ENCODE assay signal across 17 cellular contexts in the genomic region with DNA sequence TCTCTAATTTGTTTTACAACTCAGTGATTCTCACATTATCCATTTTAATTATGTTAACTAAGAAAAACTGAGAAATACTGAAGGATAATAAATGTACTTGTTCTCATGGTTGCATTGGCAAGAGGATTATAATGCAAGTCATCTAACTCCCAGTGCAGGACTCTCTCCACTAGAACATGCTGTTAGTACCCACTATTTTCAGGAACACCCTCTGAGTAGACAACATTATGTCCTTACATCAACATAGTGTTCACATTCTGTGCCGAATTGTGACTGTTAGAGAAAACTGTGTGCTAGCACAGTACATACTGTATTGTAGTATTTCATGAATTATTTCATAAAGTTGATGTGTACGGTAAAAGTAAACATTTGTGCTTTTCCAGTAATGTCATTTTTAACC.
DNase-seq lines count a peak whose midpoint lies in the region; ATAC-seq, FAIRE-seq and TF ChIP-seq lines count a peak whose summit lies in the region.
"Had no signal": no experiment of that assay in that cellular context is flagged by ENCODE, and none has a peak within 500 bp of the region (broad histone marks: within the 10 kb centered on the region; RNA-seq: fewer than 3 reads in every experiment).

No MANE protein-coding gene starts in this region.

- TF ChIP-seq EP300 in K562 (IDR thresholded peaks at IDR 0.05; ENCODE audit: low read length): no peak

- WGBS in K562 (ENCODE audit: insufficient coverage, low coverage, missing lambda C conversion rate): 8% methylated on average over 2 of the region's 2 CpGs

- TF ChIP-seq RAD21 in K562 (CRISPR knock-in tag; conservative IDR thresholded peaks at IDR 0.05 in 1 of 2, IDR thresholded peaks at IDR 0.05 in 1 of 2): no peak

- BruUV-seq in K562 (replicated peaks; lab: Mats Ljungman, UMichigan): no TSS peak

- no peak overlapping the region for H3K4me2 ChIP-seq in K562 (ENCODE audit: insufficient read depth, low read length)

- H3K36me3 ChIP-seq in K562 (ENCODE audit: control insufficient read depth, insufficient read depth, low read length) (no peaks in the 10 kb centered on the region), tibial artery (no peaks in the 10 kb centered on the region), vagina (no peaks in the 10 kb centered on the region)
- H3K36me3 ChIP-seq: BE2C had no signal

- ATAC-seq in K562: peak; percentile 52; the same call in 2 of the 3 replicates
- no peak for ATAC-seq in HG03442 (IDR thresholded peaks at IDR 0.05; ENCODE audit: unreplicated experiment)

- CTCF ChIA-PET in K562 (lab: Yijun Ruan, JAX; ENCODE audit: low intra/inter-chr PET ratio): no interaction called here

- no peak overlapping the region for H2AFZ ChIP-seq in K562 (ENCODE audit: low read depth, low read length)

- intact Hi-C loops in K562 (cut with micrococcal nuclease): no loop called here
- intact Hi-C loops in tibial artery (cut with DNase I; ENCODE audit: low total_unique reads): no loop called here
- intact Hi-C loops in vagina (cut with DNase I): no loop called here

- H3K9me3 ChIP-seq in K562 (replicated peaks; ENCODE audit: control insufficient read depth, insufficient read depth, low read depth, low read length) (no peaks in the 10 kb centered on the region), tibial artery (no peaks in the 10 kb centered on the region), vagina (no peaks in the 10 kb centered on the region)
- H3K9me3 ChIP-seq: BE2C had no signal

- in situ Hi-C loops in K562 (cut with MboI): no loop called here

- no peaks in the 10 kb centered on the region for H3K9me1 ChIP-seq in K562 (ENCODE audit: control insufficient read depth, insufficient read depth, low read length)

- TF ChIP-seq CTCF in K562 (IDR thresholded peaks at IDR 0.05 in 2 of 3, conservative IDR thresholded peaks at IDR 0.05 in 1 of 3; ENCODE audit: insufficient read depth in 2 of 3, low read depth in 1 of 3, low read length in 3 of 3) (no peak), tibial artery (IDR thresholded peaks at IDR 0.05) (no peak), vagina (IDR thresholded peaks at IDR 0.05) (no peak)

- FAIRE-seq in K562 (lab: Jason Lieb, UNC): no peak
- FAIRE-seq: H1 had no signal

- no peaks in the 10 kb centered on the region for H3K79me2 ChIP-seq in K562 (ENCODE audit: control insufficient read depth, insufficient read depth, low read length)

- H3K4me3 ChIP-seq in K562: no peak overlapping the region
- no peak overlapping the region for H3K4me3 ChIP-seq in tibial artery
- no peak overlapping the region for H3K4me3 ChIP-seq in vagina

- TF ChIP-seq POLR2A in K562 (conservative IDR thresholded peaks at IDR 0.05) (no peak), vagina (IDR thresholded peaks at IDR 0.05) (no peak)

- H3K4me1 ChIP-seq in K562 (replicated peaks in 1 of 2; ENCODE audit: control insufficient read depth in 2 of 2, insufficient read depth in 2 of 2, low read length in 2 of 2) (no peaks in the 10 kb centered on the region), tibial artery (peaks cover 0 to 48% (median 6%) of the 10 kb centered on the region in 4 donors), vagina (no peaks in the 10 kb centered on the region)
- H3K4me1 ChIP-seq: BE2C had no signal

- DNase-seq in K562 (ENCODE audit: extremely low read depth in 1 of 4, low spot score in 3 of 4) (no peak), medulla oblongata (ENCODE audit: extremely low spot score) (peak; percentile 21), tibial artery (no peak), vagina (ENCODE audit: extremely low spot score in 2 of 2) (no peak), MV-4-11 (lab: John Stamatoyannopoulos, UW) (no peak)
- DNase-seq: ACHN; BE2C; C1 segment of cervical spinal cord; CD4-positive, CD25-positive, alpha-beta regulatory T cell; CD8-positive, alpha-beta memory T cell; COR-L47; DMS153; DMS79; GDM1; H9 had no signal

- H4K20me1 ChIP-seq in K562 (replicated peaks; ENCODE audit: control insufficient read depth, insufficient read depth, low read length): no peaks in the 10 kb centered on the region

- H3K27me3 ChIP-seq in K562 (ENCODE audit: control insufficient read depth in 2 of 2, insufficient read depth in 2 of 2, low read length in 2 of 2) (no peaks in the 10 kb centered on the region), tibial artery (no peaks in the 10 kb centered on the region), vagina (no peaks in the 10 kb centered on the region)
- H3K27me3 ChIP-seq: BE2C had no signal

- POLR2A ChIA-PET in K562 (lab: Yijun Ruan, JAX): no interaction called here

- H3K27ac ChIP-seq in K562 (ENCODE audit: extremely low read depth, low read depth, low read length) (no peak overlapping the region), tibial artery (peak overlapping the region; percentile 49), vagina (no peak overlapping the region)

- no peak overlapping the region for H3K9ac ChIP-seq in K562 (ENCODE audit: insufficient read depth in 1 of 2, low read depth in 2 of 2, low read length in 2 of 2)

TF ChIP-seq in K562, 482 proteins besides CTCF, POLR2A, EP300 and RAD21:
- TF ChIP-seq HMG20A (CRISPR knock-in tag; conservative IDR thresholded peaks at IDR 0.05): no peak
- peak; percentile 60; the same call in 1 of the 2 replicates for TF ChIP-seq C11orf30 (IDR thresholded peaks at IDR 0.05; ENCODE audit: low read depth)
- peak; percentile 58 for TF ChIP-seq NFE2 (IDR thresholded peaks at IDR 0.05; ENCODE audit: low read depth)
- TF ChIP-seq ZNF586 (CRISPR knock-in tag; conservative IDR thresholded peaks at IDR 0.05): no peak
- TF ChIP-seq SMAD2 (IDR thresholded peaks at IDR 0.05; ENCODE audit: low read depth, low read length): no peak
- no peak for TF ChIP-seq PHF8 (IDR thresholded peaks at IDR 0.05; ENCODE audit: borderline replicate concordance, low read length)
- TF ChIP-seq, protein P1, sequence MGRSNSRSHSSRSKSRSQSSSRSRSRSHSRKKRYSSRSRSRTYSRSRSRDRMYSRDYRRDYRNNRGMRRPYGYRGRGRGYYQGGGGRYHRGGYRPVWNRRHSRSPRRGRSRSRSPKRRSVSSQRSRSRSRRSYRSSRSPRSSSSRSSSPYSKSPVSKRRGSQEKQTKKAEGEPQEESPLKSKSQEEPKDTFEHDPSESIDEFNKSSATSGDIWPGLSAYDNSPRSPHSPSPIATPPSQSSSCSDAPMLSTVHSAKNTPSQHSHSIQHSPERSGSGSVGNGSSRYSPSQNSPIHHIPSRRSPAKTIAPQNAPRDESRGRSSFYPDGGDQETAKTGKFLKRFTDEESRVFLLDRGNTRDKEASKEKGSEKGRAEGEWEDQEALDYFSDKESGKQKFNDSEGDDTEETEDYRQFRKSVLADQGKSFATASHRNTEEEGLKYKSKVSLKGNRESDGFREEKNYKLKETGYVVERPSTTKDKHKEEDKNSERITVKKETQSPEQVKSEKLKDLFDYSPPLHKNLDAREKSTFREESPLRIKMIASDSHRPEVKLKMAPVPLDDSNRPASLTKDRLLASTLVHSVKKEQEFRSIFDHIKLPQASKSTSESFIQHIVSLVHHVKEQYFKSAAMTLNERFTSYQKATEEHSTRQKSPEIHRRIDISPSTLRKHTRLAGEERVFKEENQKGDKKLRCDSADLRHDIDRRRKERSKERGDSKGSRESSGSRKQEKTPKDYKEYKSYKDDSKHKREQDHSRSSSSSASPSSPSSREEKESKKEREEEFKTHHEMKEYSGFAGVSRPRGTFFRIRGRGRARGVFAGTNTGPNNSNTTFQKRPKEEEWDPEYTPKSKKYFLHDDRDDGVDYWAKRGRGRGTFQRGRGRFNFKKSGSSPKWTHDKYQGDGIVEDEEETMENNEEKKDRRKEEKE (IDR thresholded peaks at IDR 0.05; ENCODE audit: borderline replicate concordance in 1 of 2, control insufficient read depth in 1 of 2, low read depth in 2 of 2, low read length in 1 of 2): no peak
- TF ChIP-seq, protein P2, sequence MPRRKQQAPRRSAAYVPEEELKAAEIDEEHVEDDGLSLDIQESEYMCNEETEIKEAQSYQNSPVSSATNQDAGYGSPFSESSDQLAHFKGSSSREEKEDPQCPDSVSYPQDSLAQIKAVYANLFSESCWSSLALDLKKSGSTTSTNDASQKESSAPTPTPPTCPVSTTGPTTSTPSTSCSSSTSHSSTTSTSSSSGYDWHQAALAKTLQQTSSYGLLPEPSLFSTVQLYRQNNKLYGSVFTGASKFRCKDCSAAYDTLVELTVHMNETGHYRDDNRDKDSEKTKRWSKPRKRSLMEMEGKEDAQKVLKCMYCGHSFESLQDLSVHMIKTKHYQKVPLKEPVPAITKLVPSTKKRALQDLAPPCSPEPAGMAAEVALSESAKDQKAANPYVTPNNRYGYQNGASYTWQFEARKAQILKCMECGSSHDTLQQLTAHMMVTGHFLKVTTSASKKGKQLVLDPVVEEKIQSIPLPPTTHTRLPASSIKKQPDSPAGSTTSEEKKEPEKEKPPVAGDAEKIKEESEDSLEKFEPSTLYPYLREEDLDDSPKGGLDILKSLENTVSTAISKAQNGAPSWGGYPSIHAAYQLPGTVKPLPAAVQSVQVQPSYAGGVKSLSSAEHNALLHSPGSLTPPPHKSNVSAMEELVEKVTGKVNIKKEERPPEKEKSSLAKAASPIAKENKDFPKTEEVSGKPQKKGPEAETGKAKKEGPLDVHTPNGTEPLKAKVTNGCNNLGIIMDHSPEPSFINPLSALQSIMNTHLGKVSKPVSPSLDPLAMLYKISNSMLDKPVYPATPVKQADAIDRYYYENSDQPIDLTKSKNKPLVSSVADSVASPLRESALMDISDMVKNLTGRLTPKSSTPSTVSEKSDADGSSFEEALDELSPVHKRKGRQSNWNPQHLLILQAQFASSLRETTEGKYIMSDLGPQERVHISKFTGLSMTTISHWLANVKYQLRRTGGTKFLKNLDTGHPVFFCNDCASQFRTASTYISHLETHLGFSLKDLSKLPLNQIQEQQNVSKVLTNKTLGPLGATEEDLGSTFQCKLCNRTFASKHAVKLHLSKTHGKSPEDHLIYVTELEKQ (CRISPR knock-in tag; IDR thresholded peaks at IDR 0.05): no peak
- TF ChIP-seq NFE2L1 (tag; IDR thresholded peaks at IDR 0.05; ENCODE audit: borderline replicate concordance, low read depth): peak; percentile 48; the same call in 1 of the 2 replicates
- peak; percentile 41; the same call in 1 of the 2 replicates for TF ChIP-seq ZNF316 (IDR thresholded peaks at IDR 0.05)
- TF ChIP-seq SIN3B (IDR thresholded peaks at IDR 0.05; ENCODE audit: low read depth): no peak
- peak; percentile 80 for TF ChIP-seq MAFG (tag; conservative IDR thresholded peaks at IDR 0.05)
- no peak for TF ChIP-seq ZNF764 (CRISPR knock-in tag; IDR thresholded peaks at IDR 0.05; ENCODE audit: low read depth)

Comparison
In these comparisons a context has a peak if more than half of its experiments do, and no peak if none do; other contexts are left out.
1. H3K27ac ChIP-seq: peak in tibial artery (2 of 2); none in K562 (single experiment) and vagina (single experiment).